ENCODE assay signal across 1 cellular context in genomic region chr16:80540516-80541305, GRCh38.
TF ChIP-seq lines count a peak whose summit lies in the region.

Gene DYNLRB2 (plus strand): TSS chr16:80540993. CDS start chr16:80541077, 84 bp downstream.

TF ChIP-seq in HepG2, 621 proteins besides CTCF, POLR2A, EP300 and RAD21 (continued from another document and continues in another):
- TF ChIP-seq ZMAT3 (CRISPR knock-in tag; conservative IDR thresholded peaks at IDR 0.05), result peak; percentile 90; the same call in 1 of the 2 replicates
- no peak for TF ChIP-seq SP1 (IDR thresholded peaks at IDR 0.05)
- peak; percentile 50; the same call in 1 of the 2 replicates for TF ChIP-seq SP1 (CRISPR knock-in tag; IDR thresholded peaks at IDR 0.05)
- TF ChIP-seq HOXA5 (CRISPR knock-in tag; IDR thresholded peaks at IDR 0.05), result peak; percentile 85
- peak; percentile 59; the same call in 1 of the 2 replicates for TF ChIP-seq ZNF777 (CRISPR knock-in tag; IDR thresholded peaks at IDR 0.05)
- TF ChIP-seq ZFP37 (CRISPR knock-in tag; IDR thresholded peaks at IDR 0.05; ENCODE audit: borderline replicate concordance), result peak; percentile 40; the same call in 1 of the 2 replicates
- peak; percentile 72 for TF ChIP-seq TEAD3 (CRISPR knock-in tag; optimal IDR thresholded peaks at IDR 0.05; ENCODE audit: borderline replicate concordance)
- 0 out of 2 replicates have a peak, but pooled peaks have one; percentile 43 for TF ChIP-seq JUN (CRISPR knock-in tag; IDR thresholded peaks at IDR 0.05)
- no peak for TF ChIP-seq GATA4 (IDR thresholded peaks at IDR 0.05; ENCODE audit: borderline replicate concordance, low read depth)
- TF ChIP-seq ZNF230 (CRISPR knock-in tag; IDR thresholded peaks at IDR 0.05), result peak; percentile 95
- TF ChIP-seq ZNF749 (CRISPR knock-in tag; IDR thresholded peaks at IDR 0.05; ENCODE audit: borderline replicate concordance), result no peak
- no peak for TF ChIP-seq ZNF567 (CRISPR knock-in tag; IDR thresholded peaks at IDR 0.05; ENCODE audit: borderline replicate concordance)
- peak; percentile 88; the same call in 1 of the 2 replicates for TF ChIP-seq EHMT2 (IDR thresholded peaks at IDR 0.05; ENCODE audit: borderline replicate concordance, low read depth, low read length)
- TF ChIP-seq ATF7-NPFF (CRISPR knock-in tag; IDR thresholded peaks at IDR 0.05; ENCODE audit: low read depth), result no peak
- no peak for TF ChIP-seq ZNF180 (CRISPR knock-in tag; IDR thresholded peaks at IDR 0.05; ENCODE audit: borderline replicate concordance, low read depth)
- TF ChIP-seq ZNF607 (CRISPR knock-in tag; IDR thresholded peaks at IDR 0.05; ENCODE audit: borderline replicate concordance), result no peak; the same call in 1 of the 2 replicates
- TF ChIP-seq THAP11 (CRISPR knock-in tag; IDR thresholded peaks at IDR 0.05), result peak; percentile 90
- TF ChIP-seq ATF3 (CRISPR knock-in tag; IDR thresholded peaks at IDR 0.05), result no peak
- TF ChIP-seq ZNF670 (CRISPR knock-in tag; IDR thresholded peaks at IDR 0.05; ENCODE audit: borderline replicate concordance), result peak; percentile 71; the same call in 1 of the 2 replicates
- 0 out of 2 replicates have a peak, but pooled peaks have one; percentile 29 for TF ChIP-seq ZBTB34 (CRISPR knock-in tag; IDR thresholded peaks at IDR 0.05)
- TF ChIP-seq KMT2B (CRISPR knock-in tag; IDR thresholded peaks at IDR 0.05), result peak; percentile 52; the same call in 1 of the 2 replicates
- TF ChIP-seq ZNF605 (CRISPR knock-in tag; IDR thresholded peaks at IDR 0.05), result peak; percentile 89
- TF ChIP-seq POGK (CRISPR knock-in tag; conservative IDR thresholded peaks at IDR 0.05), result peak; percentile 43; the same call in 1 of the 2 replicates
- TF ChIP-seq ZNF775 (CRISPR knock-in tag; IDR thresholded peaks at IDR 0.05; ENCODE audit: borderline replicate concordance), result 0 out of 2 replicates have a peak, but pooled peaks have one; percentile 72
- TF ChIP-seq KAT7 (CRISPR knock-in tag; IDR thresholded peaks at IDR 0.05; ENCODE audit: borderline replicate concordance), result no peak
- 0 out of 2 replicates have a peak, but pooled peaks have one; percentile 45 for TF ChIP-seq IRF9 (CRISPR knock-in tag; IDR thresholded peaks at IDR 0.05; ENCODE audit: borderline replicate concordance)
- TF ChIP-seq HOXD1 (CRISPR knock-in tag; IDR thresholded peaks at IDR 0.05), result peak; percentile 79; the same call in 1 of the 2 replicates
- no peak for TF ChIP-seq ZBTB2 (CRISPR knock-in tag; IDR thresholded peaks at IDR 0.05; ENCODE audit: low read depth)
- peak; percentile 93 for TF ChIP-seq TMF1 (CRISPR knock-in tag; IDR thresholded peaks at IDR 0.05; ENCODE audit: low read depth)
- TF ChIP-seq ZNF558 (CRISPR knock-in tag; IDR thresholded peaks at IDR 0.05; ENCODE audit: borderline replicate concordance), result peak; percentile 89; the same call in 1 of the 2 replicates
- no peak for TF ChIP-seq E2F5 (CRISPR knock-in tag; conservative IDR thresholded peaks at IDR 0.05)
- TF ChIP-seq ZNF776 (CRISPR knock-in tag; IDR thresholded peaks at IDR 0.05), result peak; percentile 58; the same call in 1 of the 2 replicates
- peak; percentile 66; the same call in 1 of the 2 replicates for TF ChIP-seq PITX1 (CRISPR knock-in tag; IDR thresholded peaks at IDR 0.05)
- TF ChIP-seq ZNF331 (CRISPR knock-in tag; IDR thresholded peaks at IDR 0.05), result peak; percentile 77; the same call in 1 of the 2 replicates
- TF ChIP-seq ZNF362 (CRISPR knock-in tag; IDR thresholded peaks at IDR 0.05; ENCODE audit: borderline replicate concordance), result no peak
- 0 out of 2 replicates have a peak, but pooled peaks have one; percentile 76 for TF ChIP-seq ZNF510 (CRISPR knock-in tag; IDR thresholded peaks at IDR 0.05; ENCODE audit: low read depth)
- peak; percentile 78 for TF ChIP-seq ZNF580 (CRISPR knock-in tag; IDR thresholded peaks at IDR 0.05; ENCODE audit: borderline replicate concordance, low read depth)
- TF ChIP-seq SNAPC2 (CRISPR knock-in tag; IDR thresholded peaks at IDR 0.05), result no peak
- TF ChIP-seq ZNF205 (CRISPR knock-in tag; IDR thresholded peaks at IDR 0.05), result peak; percentile 64; the same call in 1 of the 2 replicates
- TF ChIP-seq RXRA (CRISPR knock-in tag; IDR thresholded peaks at IDR 0.05), result peak; percentile 83; the same call in 1 of the 2 replicates
- TF ChIP-seq ZNF460 (CRISPR knock-in tag; IDR thresholded peaks at IDR 0.05; ENCODE audit: borderline replicate concordance), result no peak
- TF ChIP-seq ZMYM2 (CRISPR knock-in tag; IDR thresholded peaks at IDR 0.05), result no peak
- TF ChIP-seq ZNF790 (CRISPR knock-in tag; IDR thresholded peaks at IDR 0.05; ENCODE audit: borderline replicate concordance), result peak; percentile 83
- peak; percentile 31 for TF ChIP-seq ASH2L (IDR thresholded peaks at IDR 0.05; ENCODE audit: insufficient read length, low read depth, low read length)
- peak; percentile 50; the same call in 1 of the 2 replicates for TF ChIP-seq TGIF2 (CRISPR knock-in tag; IDR thresholded peaks at IDR 0.05)
- TF ChIP-seq YY1 (IDR thresholded peaks at IDR 0.05; ENCODE audit: insufficient read depth, insufficient replicate concordance, low read depth, low read length), result peak; percentile 39
- no peak for TF ChIP-seq KLF12 (CRISPR knock-in tag; IDR thresholded peaks at IDR 0.05; ENCODE audit: borderline replicate concordance)
- peak; percentile 64 for TF ChIP-seq NFE2L2 (IDR thresholded peaks at IDR 0.05; ENCODE audit: low read length)
- TF ChIP-seq ZFYVE20 (CRISPR knock-in tag; IDR thresholded peaks at IDR 0.05; ENCODE audit: borderline replicate concordance, low read depth), result no peak
- peak; percentile 94 for TF ChIP-seq RFX1 (IDR thresholded peaks at IDR 0.05)
- TF ChIP-seq ZNF646 (CRISPR knock-in tag; IDR thresholded peaks at IDR 0.05), result peak; percentile 32; the same call in 1 of the 2 replicates
- TF ChIP-seq SMC3 (IDR thresholded peaks at IDR 0.05; ENCODE audit: low read length), result no peak
- TF ChIP-seq FOXC1 (CRISPR knock-in tag; IDR thresholded peaks at IDR 0.05; ENCODE audit: borderline replicate concordance), result peak; percentile 84; the same call in 1 of the 2 replicates
- no peak for TF ChIP-seq SOX6 (IDR thresholded peaks at IDR 0.05)
- peak; percentile 69 for TF ChIP-seq SOX6 (CRISPR knock-in tag; IDR thresholded peaks at IDR 0.05)
- 0 out of 2 replicates have a peak, but pooled peaks have one; percentile 24 for TF ChIP-seq ZNF446 (CRISPR knock-in tag; IDR thresholded peaks at IDR 0.05)
- no peak; the same call in 1 of the 2 replicates for TF ChIP-seq ZSCAN12 (CRISPR knock-in tag; IDR thresholded peaks at IDR 0.05)
- TF ChIP-seq DPF2 (CRISPR knock-in tag; IDR thresholded peaks at IDR 0.05; ENCODE audit: borderline replicate concordance, low read depth), result no peak
